Comparison of ENCODE assay signal across 3 cellular contexts in genomic region chr17:31287932-31288331, GRCh38. TPM values are rescaled to one million over a fixed set of nuclear protein-coding genes. Genes with fewer than 3 reads are reported as not detected.
"Had no signal": no experiment of that assay in that cellular context is flagged by ENCODE, and none has a peak within 500 bp of the region (broad histone marks: within the 10 kb centered on the region; RNA-seq: fewer than 3 reads in every experiment).

No MANE protein-coding gene starts in this region.

RNA-seq across cellular contexts. Expression of gene OMG, which starts 9.1 kb away (rescaled TPM):
- total RNA-seq: HepG2, HT-29, K562 had no signal

RNA-seq across cellular contexts. Expression of gene EVI2B, which starts 25.9 kb away (rescaled TPM):
- total RNA-seq: HepG2, HT-29 had no signal

RNA-seq across cellular contexts. Expression of gene EVI2A, which starts 33.5 kb away (rescaled TPM):
- total RNA-seq: HepG2, HT-29 had no signal
